In the genomic region with DNA sequence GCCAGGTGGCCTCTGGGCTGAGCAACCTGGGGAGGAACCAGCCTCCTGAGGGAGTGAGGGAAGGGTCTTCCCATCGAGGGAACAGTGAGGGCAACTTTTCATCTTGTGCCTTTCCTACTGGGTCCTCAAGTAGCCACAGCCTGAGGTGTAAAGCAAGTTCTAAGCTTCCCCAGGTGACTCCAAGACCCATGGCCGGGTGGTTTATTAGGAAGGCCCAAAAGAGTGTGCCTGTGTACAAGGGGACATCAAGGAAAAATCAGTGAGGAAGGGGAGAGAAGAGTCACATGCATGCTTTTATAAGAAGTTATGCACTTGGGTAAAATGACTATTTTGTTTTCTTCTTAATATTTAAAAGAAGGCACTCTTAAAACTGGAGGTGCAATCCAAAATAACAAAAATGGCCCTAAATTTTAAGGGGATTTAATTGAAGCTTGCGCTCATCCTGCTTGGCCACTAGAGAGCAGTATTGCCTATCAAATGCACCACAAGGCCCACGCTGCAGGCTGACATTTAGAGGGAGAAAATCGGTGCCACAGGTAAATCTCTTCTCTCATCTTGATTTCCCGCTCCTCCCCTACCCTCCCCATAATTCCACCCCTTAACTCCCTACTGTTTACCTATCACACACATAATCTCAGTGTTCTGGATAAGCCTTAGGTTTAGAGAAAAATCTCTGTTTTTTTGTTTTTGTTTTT, we compare ENCODE assay signal across 1 cellular context.
TF ChIP-seq lines count a peak whose summit lies in the region.

No MANE protein-coding gene starts in this region.

TF ChIP-seq in K562, 482 proteins besides CTCF, POLR2A, EP300 and RAD21 (continued from another document):
- TF ChIP-seq, protein P1, sequence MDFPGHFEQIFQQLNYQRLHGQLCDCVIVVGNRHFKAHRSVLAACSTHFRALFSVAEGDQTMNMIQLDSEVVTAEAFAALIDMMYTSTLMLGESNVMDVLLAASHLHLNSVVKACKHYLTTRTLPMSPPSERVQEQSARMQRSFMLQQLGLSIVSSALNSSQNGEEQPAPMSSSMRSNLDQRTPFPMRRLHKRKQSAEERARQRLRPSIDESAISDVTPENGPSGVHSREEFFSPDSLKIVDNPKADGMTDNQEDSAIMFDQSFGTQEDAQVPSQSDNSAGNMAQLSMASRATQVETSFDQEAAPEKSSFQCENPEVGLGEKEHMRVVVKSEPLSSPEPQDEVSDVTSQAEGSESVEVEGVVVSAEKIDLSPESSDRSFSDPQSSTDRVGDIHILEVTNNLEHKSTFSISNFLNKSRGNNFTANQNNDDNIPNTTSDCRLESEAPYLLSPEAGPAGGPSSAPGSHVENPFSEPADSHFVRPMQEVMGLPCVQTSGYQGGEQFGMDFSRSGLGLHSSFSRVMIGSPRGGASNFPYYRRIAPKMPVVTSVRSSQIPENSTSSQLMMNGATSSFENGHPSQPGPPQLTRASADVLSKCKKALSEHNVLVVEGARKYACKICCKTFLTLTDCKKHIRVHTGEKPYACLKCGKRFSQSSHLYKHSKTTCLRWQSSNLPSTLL (IDR thresholded peaks at IDR 0.05), result no peak
- TF ChIP-seq TCFL5 (CRISPR knock-in tag; conservative IDR thresholded peaks at IDR 0.05), result no peak
